In genomic region chr7:69263550-69263949, GRCh38 we compare ENCODE assay signal across 25 cellular contexts.
DNase-seq lines count a peak whose midpoint lies in the region; ATAC-seq, FAIRE-seq and TF ChIP-seq lines count a peak whose summit lies in the region.
"Had no signal": no experiment of that assay in that cellular context is flagged by ENCODE, and none has a peak within 500 bp of the region (broad histone marks: within the 10 kb centered on the region; RNA-seq: fewer than 3 reads in every experiment).

No MANE protein-coding gene starts in this region.

- H3K79me1 ChIP-seq in IMR-90 (ENCODE audit: low read depth in 1 of 2, low read length in 2 of 2) = no peaks in the 10 kb centered on the region

- no peak overlapping the region for H3K4ac ChIP-seq in IMR-90 (ENCODE audit: low read depth, low read length)

- no peak overlapping the region for H4K5ac ChIP-seq in IMR-90 (ENCODE audit: low read depth, low read length)

- DNase-seq in IMR-90 = no peak
- no peak for DNase-seq in urothelium cell line (ENCODE audit: low spot score)
- no peak for DNase-seq in NCI-H1417 treated with DMSO at 0.1 percent for 48 hours (lab: John Stamatoyannopoulos, UW)
- DNase-seq: 8988T; ACHN; BE2C; C1 segment of cervical spinal cord; CD4-positive, alpha-beta memory T cell; CD4-positive, CD25-positive, alpha-beta regulatory T cell; CD8-positive, alpha-beta memory T cell; COR-L47; DMS 273 treated with DMSO at 0.1 percent for 48 hours; DMS153; DMS53; DMS79; DND-41; EL; GDM1 had no signal

- H3K9me1 ChIP-seq in IMR-90 (ENCODE audit: insufficient read depth, low read length) = no peaks in the 10 kb centered on the region

- ATAC-seq in IMR-90 (ENCODE audit: low read depth) (no peak), HG03432 (IDR thresholded peaks at IDR 0.05; ENCODE audit: unreplicated experiment) (no peak)
- ATAC-seq: GM12878 had no signal

- H3K4me3 ChIP-seq in HEK293 (ENCODE audit: low read depth, low read length) (no peak overlapping the region), IMR-90 (ENCODE audit: insufficient read depth, low read depth, low read length) (no peak overlapping the region)
- H3K4me3 ChIP-seq: BLaER1, GM12878 had no signal

- H3K27me3 ChIP-seq in IMR-90 (ENCODE audit: control insufficient read depth, insufficient read depth, low read length) = no peaks in the 10 kb centered on the region
- H3K27me3 ChIP-seq: BE2C, BLaER1 had no signal

- no peak overlapping the region for H3K18ac ChIP-seq in IMR-90 (ENCODE audit: low read depth, low read length)

- no TSS peak for BruUV-seq in IMR-90 (replicated peaks; lab: Mats Ljungman, UMichigan)

- no peaks in the 10 kb centered on the region for H3K9me3 ChIP-seq in HEK293 (ENCODE audit: control insufficient read depth, insufficient read depth, low read depth, low read length)
- peaks cover 15% of the 10 kb centered on the region for H3K9me3 ChIP-seq in IMR-90 (ENCODE audit: control insufficient read depth, insufficient read depth, low read length)
- H3K9me3 ChIP-seq: BE2C, BLaER1 had no signal

- TF ChIP-seq POLR2A in IMR-90 (IDR thresholded peaks at IDR 0.05; ENCODE audit: low read depth, low read length) = no peak

- H2AFZ ChIP-seq in IMR-90 (replicated peaks; ENCODE audit: low read length, poor library complexity) = no peak overlapping the region

- H2AK9ac ChIP-seq in IMR-90 (replicated peaks; ENCODE audit: low read depth, low read length, poor library complexity) = no peak overlapping the region

- no peak for TF ChIP-seq RAD21 in IMR-90 (IDR thresholded peaks at IDR 0.05; ENCODE audit: low read length)

- CTCF ChIA-PET in HEK293 (lab: Yijun Ruan, JAX) = no interaction called here
- CTCF ChIA-PET in IMR-90 (lab: Yijun Ruan, JAX) = interaction anchor here (0.6 kb wide), 1 partner anchor 84 kb away, joined by 3 read pairs; no protein-coding TSS in a partner anchor

- H3K4me1 ChIP-seq in HEK293 (ENCODE audit: control insufficient read depth, insufficient read depth, low read length) (no peaks in the 10 kb centered on the region), IMR-90 (ENCODE audit: control insufficient read depth, insufficient read depth, low read length) (no peaks in the 10 kb centered on the region)
- H3K4me1 ChIP-seq: BE2C had no signal

- no peak overlapping the region for H3K9ac ChIP-seq in IMR-90 (ENCODE audit: low read depth, low read length)
- H3K9ac ChIP-seq: BLaER1 had no signal

- H2BK20ac ChIP-seq in IMR-90 (ENCODE audit: low read depth, low read length) = no peak overlapping the region

- H4K20me1 ChIP-seq in IMR-90 (ENCODE audit: insufficient read depth, low read length) = no peaks in the 10 kb centered on the region
- H4K20me1 ChIP-seq: BLaER1 had no signal

- H3K4me2 ChIP-seq in IMR-90 (ENCODE audit: low read depth, low read length) = no peak overlapping the region
- H3K4me2 ChIP-seq: BLaER1 had no signal

- peak overlapping the region; percentile 70 for H2BK5ac ChIP-seq in IMR-90 (ENCODE audit: low read depth, low read length, poor library complexity, severe bottlenecking)

- intact Hi-C loops in IMR-90 (cut with micrococcal nuclease) = no loop called here

- in situ Hi-C loops in IMR-90 (cut with MboI; ENCODE audit: low sequenced_read_pairs) = no loop called here

- H4K91ac ChIP-seq in IMR-90 (ENCODE audit: insufficient read depth, low read depth, low read length) = no peak overlapping the region

- POLR2A ChIA-PET in HEK293 (lab: Yijun Ruan, JAX) = no interaction called here
- POLR2A ChIA-PET in IMR-90 (lab: Charles Lee; ENCODE audit: unreplicated experiment) = no interaction called here

- no peaks in the 10 kb centered on the region for H3K36me3 ChIP-seq in HEK293 (ENCODE audit: control insufficient read depth in 2 of 2, insufficient read depth in 1 of 2, low read length in 2 of 2)
- no peaks in the 10 kb centered on the region for H3K36me3 ChIP-seq in IMR-90 (ENCODE audit: control insufficient read depth, insufficient read depth, low read length)
- H3K36me3 ChIP-seq: BE2C, BLaER1 had no signal

- peak; percentile 77 for FAIRE-seq in urothelium cell line (lab: Jason Lieb, UNC)
- FAIRE-seq: A204.1, GM12878, GM12892, GM18507 had no signal

- H3K23ac ChIP-seq in IMR-90 (ENCODE audit: low read depth, low read length) = no peak overlapping the region

- no peak overlapping the region for H3K14ac ChIP-seq in IMR-90 (replicated peaks; ENCODE audit: low read depth, low read length)

- H3K27ac ChIP-seq in HEK293 (ENCODE audit: extremely low read depth, low read depth, low read length) (no peak overlapping the region), IMR-90 (ENCODE audit: insufficient read depth, low read length) (no peak overlapping the region)
- H3K27ac ChIP-seq: BLaER1 had no signal

- TF ChIP-seq CTCF in HEK293 (tag by site-specific recombination; IDR thresholded peaks at IDR 0.05) (no peak), IMR-90 (conservative IDR thresholded peaks at IDR 0.05; ENCODE audit: low read depth, low read length) (no peak)

- no peak overlapping the region for H4K8ac ChIP-seq in IMR-90 (ENCODE audit: low read depth in 2 of 2, low read length in 2 of 2)

- H3K56ac ChIP-seq in IMR-90 (ENCODE audit: extremely low read depth, insufficient read depth, low read length) = no peak overlapping the region

- no peak overlapping the region for H2AK5ac ChIP-seq in IMR-90 (ENCODE audit: low read depth, low read length)

- no peak overlapping the region for H2BK120ac ChIP-seq in IMR-90 (ENCODE audit: low read depth, low read length)

- dilution Hi-C loops in IMR-90 (cut with HindIII; ENCODE audit: low sequenced_read_pairs, unreplicated experiment) = no loop called here

- H2BK15ac ChIP-seq in IMR-90 (ENCODE audit: low read depth, low read length) = no peak overlapping the region

TF ChIP-seq in HEK293, 187 proteins besides CTCF, POLR2A, EP300 and RAD21 (continues in another document):
- peak; percentile 81 for TF ChIP-seq ZBTB17 (tag by site-specific recombination; IDR thresholded peaks at IDR 0.05)
- no peak for TF ChIP-seq ZNF645 (tag by site-specific recombination; IDR thresholded peaks at IDR 0.05)
- no peak for TF ChIP-seq ZNF398 (tag by site-specific recombination; IDR thresholded peaks at IDR 0.05)

TF ChIP-seq in IMR-90, 13 proteins besides CTCF, POLR2A, EP300 and RAD21:
- TF ChIP-seq MXI1 (IDR thresholded peaks at IDR 0.05; ENCODE audit: borderline replicate concordance, low read depth, low read length) = no peak
- no peak for TF ChIP-seq FOS (IDR thresholded peaks at IDR 0.05; ENCODE audit: low read depth, low read length)
- TF ChIP-seq, protein P1, sequence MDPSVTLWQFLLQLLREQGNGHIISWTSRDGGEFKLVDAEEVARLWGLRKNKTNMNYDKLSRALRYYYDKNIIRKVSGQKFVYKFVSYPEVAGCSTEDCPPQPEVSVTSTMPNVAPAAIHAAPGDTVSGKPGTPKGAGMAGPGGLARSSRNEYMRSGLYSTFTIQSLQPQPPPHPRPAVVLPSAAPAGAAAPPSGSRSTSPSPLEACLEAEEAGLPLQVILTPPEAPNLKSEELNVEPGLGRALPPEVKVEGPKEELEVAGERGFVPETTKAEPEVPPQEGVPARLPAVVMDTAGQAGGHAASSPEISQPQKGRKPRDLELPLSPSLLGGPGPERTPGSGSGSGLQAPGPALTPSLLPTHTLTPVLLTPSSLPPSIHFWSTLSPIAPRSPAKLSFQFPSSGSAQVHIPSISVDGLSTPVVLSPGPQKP (IDR thresholded peaks at IDR 0.05; ENCODE audit: borderline replicate concordance, low read depth, low read length) = no peak
- TF ChIP-seq BHLHE40 (IDR thresholded peaks at IDR 0.05; ENCODE audit: low read depth, low read length) = no peak
- TF ChIP-seq NFE2L2 (IDR thresholded peaks at IDR 0.05; ENCODE audit: low read depth, low read length) = no peak
- no peak for TF ChIP-seq MAZ (IDR thresholded peaks at IDR 0.05; ENCODE audit: borderline replicate concordance, low read depth, low read length)
- no peak for TF ChIP-seq CHD1 (IDR thresholded peaks at IDR 0.05; ENCODE audit: low read depth, low read length)
- no peak for TF ChIP-seq MAFK (IDR thresholded peaks at IDR 0.05; ENCODE audit: low read depth, low read length)
- TF ChIP-seq RCOR1 (IDR thresholded peaks at IDR 0.05; ENCODE audit: insufficient replicate concordance, low read length) = no peak
- no peak for TF ChIP-seq CEBPB (IDR thresholded peaks at IDR 0.05; ENCODE audit: low read depth, low read length)
- TF ChIP-seq USF2 (IDR thresholded peaks at IDR 0.05; ENCODE audit: low read depth, low read length) = no peak
- no peak for TF ChIP-seq SMC3 (IDR thresholded peaks at IDR 0.05; ENCODE audit: low read depth, low read length)
- TF ChIP-seq RFX5 (IDR thresholded peaks at IDR 0.05; ENCODE audit: low read depth, low read length) = no peak
